In genomic region chr20:47360489-47361267, GRCh38 we compare ENCODE assay signal across 1 cellular context.
TF ChIP-seq lines count a peak whose summit lies in the region.

No MANE protein-coding gene starts in this region.

TF ChIP-seq in HepG2, 621 proteins besides CTCF, POLR2A, EP300 and RAD21 (continued from another document and continues in another):
- peak; percentile 62; the same call in 1 of the 2 replicates for TF ChIP-seq ZNF441 (CRISPR knock-in tag; IDR thresholded peaks at IDR 0.05; ENCODE audit: borderline replicate concordance)
- TF ChIP-seq MXI1 (IDR thresholded peaks at IDR 0.05; ENCODE audit: borderline replicate concordance, low read depth, low read length) = peak; percentile 66; the same call in 1 of the 3 replicates
- peak; percentile 92 for TF ChIP-seq DBP (CRISPR knock-in tag; IDR thresholded peaks at IDR 0.05; ENCODE audit: not compliant biosample characterization)
- TF ChIP-seq ZGPAT (CRISPR knock-in tag; IDR thresholded peaks at IDR 0.05) = peak; percentile 93
- no peak for TF ChIP-seq PAF1 (CRISPR knock-in tag; IDR thresholded peaks at IDR 0.05)
- TF ChIP-seq AKAP8 (CRISPR knock-in tag; IDR thresholded peaks at IDR 0.05) = no peak; the same call in 1 of the 2 replicates
- peak; percentile 76; the same call in 1 of the 2 replicates for TF ChIP-seq ZBTB43 (CRISPR knock-in tag; conservative IDR thresholded peaks at IDR 0.05)
- TF ChIP-seq THAP7 (CRISPR knock-in tag; IDR thresholded peaks at IDR 0.05) = no peak
- peak; percentile 80; the same call in 1 of the 2 replicates for TF ChIP-seq ZNF737 (CRISPR knock-in tag; IDR thresholded peaks at IDR 0.05; ENCODE audit: borderline replicate concordance)
- TF ChIP-seq ZNF343 (CRISPR knock-in tag; IDR thresholded peaks at IDR 0.05) = peak; percentile 35; the same call in 1 of the 2 replicates
- TF ChIP-seq NR1H2 (CRISPR knock-in tag; IDR thresholded peaks at IDR 0.05; ENCODE audit: borderline replicate concordance, low read depth) = no peak
- TF ChIP-seq NR2F6 (IDR thresholded peaks at IDR 0.05) = no peak; the same call in 1 of the 2 replicates
- peak; percentile 20; the same call in 1 of the 2 replicates for TF ChIP-seq NR2F6 (CRISPR knock-in tag; IDR thresholded peaks at IDR 0.05)
- TF ChIP-seq HMG20B (CRISPR knock-in tag; conservative IDR thresholded peaks at IDR 0.05) = no peak; the same call in 1 of the 2 replicates
- TF ChIP-seq ZNF18 (CRISPR knock-in tag; IDR thresholded peaks at IDR 0.05; ENCODE audit: insufficient replicate concordance) = peak; percentile 64
- peak; percentile 71; the same call in 1 of the 2 replicates for TF ChIP-seq ZNF256 (CRISPR knock-in tag; conservative IDR thresholded peaks at IDR 0.05)
- TF ChIP-seq PAWR (CRISPR knock-in tag; IDR thresholded peaks at IDR 0.05; ENCODE audit: borderline replicate concordance) = no peak
- TF ChIP-seq PAX8 (CRISPR knock-in tag; IDR thresholded peaks at IDR 0.05; ENCODE audit: borderline replicate concordance) = no peak; the same call in 1 of the 2 replicates
- no peak for TF ChIP-seq BCLAF1 (IDR thresholded peaks at IDR 0.05)
- TF ChIP-seq FOXO4 (CRISPR knock-in tag; conservative IDR thresholded peaks at IDR 0.05) = no peak
- 0 out of 2 replicates have a peak, but pooled peaks have one; percentile 26 for TF ChIP-seq ARID3A (IDR thresholded peaks at IDR 0.05; ENCODE audit: low read depth, low read length)
- no peak for TF ChIP-seq TCF12 (IDR thresholded peaks at IDR 0.05)
- TF ChIP-seq TCF12 (CRISPR knock-in tag; IDR thresholded peaks at IDR 0.05) = 0 out of 2 replicates have a peak, but pooled peaks have one; percentile 54
- peak; percentile 7; the same call in 1 of the 2 replicates for TF ChIP-seq FOSL1 (CRISPR knock-in tag; IDR thresholded peaks at IDR 0.05; ENCODE audit: borderline replicate concordance)
- TF ChIP-seq CENPX (CRISPR knock-in tag; IDR thresholded peaks at IDR 0.05) = no peak
- 0 out of 2 replicates have a peak, but pooled peaks have one; percentile 3 for TF ChIP-seq ZNF615 (CRISPR knock-in tag; IDR thresholded peaks at IDR 0.05; ENCODE audit: borderline replicate concordance)
- no peak for TF ChIP-seq NPAS2 (CRISPR knock-in tag; IDR thresholded peaks at IDR 0.05; ENCODE audit: borderline replicate concordance)
- TF ChIP-seq ELF4 (CRISPR knock-in tag; IDR thresholded peaks at IDR 0.05; ENCODE audit: borderline replicate concordance) = no peak
- no peak for TF ChIP-seq SRF (IDR thresholded peaks at IDR 0.05; ENCODE audit: low read depth, low read length)
- TF ChIP-seq ZNF883 (CRISPR knock-in tag; IDR thresholded peaks at IDR 0.05; ENCODE audit: not compliant biosample characterization) = peak; percentile 97
- TF ChIP-seq GATAD1 (CRISPR knock-in tag; IDR thresholded peaks at IDR 0.05) = peak; percentile 52
- TF ChIP-seq SMAD1 (CRISPR knock-in tag; IDR thresholded peaks at IDR 0.05; ENCODE audit: borderline replicate concordance, low read depth) = peak; percentile 83; the same call in 1 of the 2 replicates
- peak; percentile 73 for TF ChIP-seq RBAK (CRISPR knock-in tag; IDR thresholded peaks at IDR 0.05)
- TF ChIP-seq ZNF691 (CRISPR knock-in tag; IDR thresholded peaks at IDR 0.05; ENCODE audit: borderline replicate concordance, low read depth) = no peak; the same call in 1 of the 2 replicates
- 0 out of 2 replicates have a peak, but pooled peaks have one; percentile 34 for TF ChIP-seq CBFB (CRISPR knock-in tag; IDR thresholded peaks at IDR 0.05)
- TF ChIP-seq ZNF574 (CRISPR knock-in tag; IDR thresholded peaks at IDR 0.05) = peak; percentile 84
- TF ChIP-seq CSRNP2 (CRISPR knock-in tag; conservative IDR thresholded peaks at IDR 0.05; ENCODE audit: low read depth) = no peak
- no peak for TF ChIP-seq KDM5A (IDR thresholded peaks at IDR 0.05; ENCODE audit: borderline replicate concordance, low read length)
- no peak; the same call in 1 of the 2 replicates for TF ChIP-seq RORA (CRISPR knock-in tag; IDR thresholded peaks at IDR 0.05)
- TF ChIP-seq ZNF280B (CRISPR knock-in tag; IDR thresholded peaks at IDR 0.05; ENCODE audit: borderline replicate concordance) = peak; percentile 91
